ENCODE assay signal across 8 cellular contexts in genomic region chr4:184396001-184396400, GRCh38.
A peak's percentile ranks its signal among the peaks of the same experiment; 100 is the strongest.
DNase-seq lines count a peak whose midpoint lies in the region; ATAC-seq and TF ChIP-seq lines count a peak whose summit lies in the region.

No MANE protein-coding gene starts in this region.

- intact Hi-C loops in breast epithelium (cut with DNase I; ENCODE audit: low total_unique reads) = no loop called here

- peak; percentile 89 for ATAC-seq in GM21619 (IDR thresholded peaks at IDR 0.05; ENCODE audit: unreplicated experiment)

- H3K27me3 Mint-ChIP-seq in IgD-negative memory B cell = no peaks in the 10 kb centered on the region

- H3K4me3 ChIP-seq in mucosa of rectum (ENCODE audit: low read length in 2 of 2) = peak overlapping the region in 1 of 2 donors; percentile 45
- no peak overlapping the region for H3K4me3 ChIP-seq in breast epithelium

- TF ChIP-seq POLR2A in GM18526 (IDR thresholded peaks at IDR 0.05; ENCODE audit: extremely low read depth, insufficient read length) (peak; percentile 17), breast epithelium (IDR thresholded peaks at IDR 0.05) (no peak)

- no peaks in the 10 kb centered on the region for H3K9me3 Mint-ChIP-seq in IgD-negative memory B cell

- peaks cover 12% of the 10 kb centered on the region for H3K36me3 Mint-ChIP-seq in IgD-negative memory B cell

- peaks cover 38 to 76% of the 10 kb centered on the region in 2 donors for H3K36me3 ChIP-seq in mucosa of rectum (ENCODE audit: control insufficient read depth in 2 of 2, insufficient read depth in 2 of 2, low read length in 2 of 2)
- no peaks in the 10 kb centered on the region for H3K36me3 ChIP-seq in breast epithelium

- no peak overlapping the region for H3K9ac ChIP-seq in mucosa of rectum (ENCODE audit: low read depth in 1 of 2, low read length in 2 of 2)

- DNase-seq in breast epithelium (ENCODE audit: low spot score in 2 of 2) (no peak), NCI-H446 treated with DMSO at 0.1 percent for 48 hours (lab: John Stamatoyannopoulos, UW) (no peak), iPS-NIHi7 (ENCODE audit: extremely low spot score) (no peak)
- DNase-seq in effector CD4-positive, alpha-beta T cell = no peak

- peak overlapping the region; percentile 59 to 94 (median 86) for H3K27ac Mint-ChIP-seq in IgD-negative memory B cell

- peak overlapping the region; percentile 41 to 94 (median 80) for H3K4me3 Mint-ChIP-seq in IgD-negative memory B cell

- TF ChIP-seq CTCF in breast epithelium (IDR thresholded peaks at IDR 0.05) = no peak

- H3K4me1 ChIP-seq in mucosa of rectum (ENCODE audit: control insufficient read depth in 2 of 2, insufficient read depth in 2 of 2, low read length in 2 of 2) (peaks cover 0 to 4% of the 10 kb centered on the region in 2 donors), breast epithelium (no peaks in the 10 kb centered on the region)

- peak overlapping the region; percentile 34 to 48 for H3K27ac ChIP-seq in mucosa of rectum (ENCODE audit: low read depth in 2 of 2, low read length in 2 of 2)
- no peak overlapping the region for H3K27ac ChIP-seq in breast epithelium

- H3K9me3 ChIP-seq in mucosa of rectum (ENCODE audit: control insufficient read depth in 2 of 2, low read length in 2 of 2) (no peaks in the 10 kb centered on the region), breast epithelium (no peaks in the 10 kb centered on the region)

- H3K27me3 ChIP-seq in mucosa of rectum (ENCODE audit: control insufficient read depth in 2 of 2, insufficient read depth in 2 of 2, low read length in 2 of 2) (no peaks in the 10 kb centered on the region), breast epithelium (no peaks in the 10 kb centered on the region)

- H3K4me1 Mint-ChIP-seq in IgD-negative memory B cell = peaks cover 14 to 28% (median 23%) of the 10 kb centered on the region in 3 donors

Comparison
In these comparisons a context has a peak if more than half of its experiments do, and no peak if none do; other contexts are left out.
1. H3K27ac ChIP-seq: peak in mucosa of rectum (2 of 2); none in breast epithelium (0 of 2).